ENCODE assay signal across 16 cellular contexts in genomic region chr15:52438047-52438446, GRCh38.
DNase-seq lines count a peak whose midpoint lies in the region; ATAC-seq, FAIRE-seq and TF ChIP-seq lines count a peak whose summit lies in the region.
"Had no signal": no experiment of that assay in that cellular context is flagged by ENCODE, and none has a peak within 500 bp of the region (broad histone marks: within the 10 kb centered on the region; RNA-seq: fewer than 3 reads in every experiment).

No MANE protein-coding gene starts in this region.

- CTCF ChIA-PET in endothelial cell of umbilical vein (lab: Charles Lee): interaction anchor here (1.3 kb wide), 1 partner anchor 16 kb away, joined by 3 read pairs; no protein-coding TSS in a partner anchor

- H3K27me3 ChIP-seq in endothelial cell of umbilical vein (ENCODE audit: control insufficient read depth in 2 of 2, insufficient read depth in 2 of 2, low read length in 2 of 2) (no peaks in the 10 kb centered on the region), parathyroid adenoma (ENCODE audit: control insufficient read depth, insufficient read depth, low read length) (no peaks in the 10 kb centered on the region), trophoblast cell (ENCODE audit: insufficient read depth, low read length) (no peaks in the 10 kb centered on the region)
- H3K27me3 ChIP-seq: esophagus squamous epithelium, suprapubic skin had no signal

- H3K14ac ChIP-seq in trophoblast cell (ENCODE audit: low read length): no peak overlapping the region

- no TSS peak for BruUV-seq in endothelial cell of umbilical vein (replicated peaks; lab: Mats Ljungman, UMichigan)

- H4K12ac ChIP-seq in trophoblast cell (ENCODE audit: low read depth, low read length): no peak overlapping the region

- no peak overlapping the region for H2BK120ac ChIP-seq in trophoblast cell (ENCODE audit: insufficient read depth, low read length, poor library complexity)

- H2AFZ ChIP-seq in endothelial cell of umbilical vein (ENCODE audit: low read depth, low read length): no peak overlapping the region
- no peak overlapping the region for H2AFZ ChIP-seq in parathyroid adenoma
- H2AFZ ChIP-seq in trophoblast cell (ENCODE audit: insufficient read depth, low read length, poor library complexity): no peak overlapping the region

- FAIRE-seq in endothelial cell of umbilical vein (lab: Jason Lieb, UNC): no peak

- H3K4me3 ChIP-seq in endothelial cell of umbilical vein (replicated peaks in 1 of 3; ENCODE audit: insufficient read depth in 1 of 3, low read depth in 1 of 3, low read length in 3 of 3) (no peak overlapping the region), parathyroid adenoma (ENCODE audit: low read depth, low read length) (no peak overlapping the region), trophoblast cell (ENCODE audit: low read depth, low read length) (no peak overlapping the region)
- H3K4me3 ChIP-seq: esophagus squamous epithelium, suprapubic skin had no signal

- H3K79me2 ChIP-seq in endothelial cell of umbilical vein (ENCODE audit: control insufficient read depth, insufficient read depth, low read length) (peaks cover 64% of the 10 kb centered on the region), parathyroid adenoma (peaks cover 2% of the 10 kb centered on the region), trophoblast cell (ENCODE audit: control insufficient read depth, insufficient read depth, low read length, poor library complexity) (no peaks in the 10 kb centered on the region)

- H3K4ac ChIP-seq in trophoblast cell (ENCODE audit: low read depth, low read length): no peak overlapping the region

- no peak for TF ChIP-seq POLR2A in endothelial cell of umbilical vein (IDR thresholded peaks at IDR 0.05; ENCODE audit: low read depth, low read length)

- ATAC-seq in HG02610 (IDR thresholded peaks at IDR 0.05; ENCODE audit: unreplicated experiment) (peak; percentile 65), HG02981 (IDR thresholded peaks at IDR 0.05; ENCODE audit: unreplicated experiment) (no peak)
- ATAC-seq: sciatic nerve, T-cell had no signal

- no peak overlapping the region for H3K23ac ChIP-seq in trophoblast cell (ENCODE audit: low read length)

- H4K20me1 ChIP-seq in endothelial cell of umbilical vein (replicated peaks; ENCODE audit: control insufficient read depth, extremely low read depth, insufficient read depth, low read length): peaks cover 2% of the 10 kb centered on the region

- H3K9me3 ChIP-seq in endothelial cell of umbilical vein (replicated peaks; ENCODE audit: control insufficient read depth, insufficient read depth, low read length) (no peaks in the 10 kb centered on the region), parathyroid adenoma (ENCODE audit: control insufficient read depth, low read length) (no peaks in the 10 kb centered on the region), trophoblast cell (ENCODE audit: insufficient read depth, low read depth, low read length) (no peaks in the 10 kb centered on the region)
- H3K9me3 ChIP-seq: esophagus squamous epithelium, suprapubic skin had no signal

- no peak overlapping the region for H2BK12ac ChIP-seq in trophoblast cell (ENCODE audit: low read length)

- H3K4me2 ChIP-seq in endothelial cell of umbilical vein (ENCODE audit: insufficient read depth, low read length) (no peak overlapping the region), parathyroid adenoma (ENCODE audit: low read length) (peak overlapping the region; percentile 43), trophoblast cell (ENCODE audit: low read length) (no peak overlapping the region)

- no peaks in the 10 kb centered on the region for H3K79me1 ChIP-seq in trophoblast cell (ENCODE audit: low read length)

- intact Hi-C loops in endothelial cell of umbilical vein (cut with micrococcal nuclease): no loop called here

- no peak overlapping the region for H4K91ac ChIP-seq in trophoblast cell (ENCODE audit: low read depth, low read length)

- no peak for TF ChIP-seq CTCF in endothelial cell of umbilical vein (IDR thresholded peaks at IDR 0.05; ENCODE audit: extremely low read depth in 1 of 2, insufficient read depth in 1 of 2, low read depth in 1 of 2, low read length in 2 of 2)
- TF ChIP-seq CTCF in parathyroid adenoma (IDR thresholded peaks at IDR 0.05): no peak

- no peaks in the 10 kb centered on the region for H3K36me3 ChIP-seq in endothelial cell of umbilical vein (ENCODE audit: control insufficient read depth in 2 of 2, extremely low read depth in 1 of 2, insufficient read depth in 2 of 2, low read length in 2 of 2)
- no peaks in the 10 kb centered on the region for H3K36me3 ChIP-seq in parathyroid adenoma (ENCODE audit: control insufficient read depth, insufficient read depth, low read length)
- no peaks in the 10 kb centered on the region for H3K36me3 ChIP-seq in trophoblast cell (ENCODE audit: control insufficient read depth in 1 of 2, insufficient read depth in 2 of 2, low read length in 2 of 2)
- H3K36me3 ChIP-seq: esophagus squamous epithelium, suprapubic skin had no signal

- no peak overlapping the region for H3K18ac ChIP-seq in trophoblast cell (ENCODE audit: low read length)

- DNase-seq in endothelial cell of umbilical vein (ENCODE audit: low read depth, low spot score) (peak; percentile 17), trophoblast cell (no peak), RPMI8226 (no peak)
- no peak for DNase-seq in stimulated activated CD4-positive, alpha-beta T cell treated with anti-CD3 and anti-CD28 coated beads, Interleukin-4, amount 100 ng/mL, for 24 hours
- DNase-seq: activated naive CD4-positive, alpha-beta T cell; central memory CD4-positive, alpha-beta T cell; esophagus squamous epithelium; NCI-H146; NCI-H774; T-cell had no signal

- WGBS in trophoblast cell (ENCODE audit: extremely low coverage, insufficient coverage, insufficient read length): no CpG with 5 or more reads among the region's 4 CpGs

- no peaks in the 10 kb centered on the region for H3K9me1 ChIP-seq in endothelial cell of umbilical vein (replicated peaks; ENCODE audit: control insufficient read depth, extremely low read depth, insufficient read depth, low read length)

- H2BK5ac ChIP-seq in trophoblast cell (ENCODE audit: low read depth, low read length, poor library complexity): no peak overlapping the region

- H3K9ac ChIP-seq in endothelial cell of umbilical vein (replicated peaks; ENCODE audit: extremely low read depth, insufficient read depth, low read length) (no peak overlapping the region), parathyroid adenoma (no peak overlapping the region), trophoblast cell (ENCODE audit: low read length) (no peak overlapping the region)

- dilution Hi-C loops in endothelial cell of umbilical vein (cut with MboI; ENCODE audit: extremely low pct_ligation_motif_present, low sequenced_read_pairs): no loop called here

- H3K4me1 ChIP-seq in endothelial cell of umbilical vein (ENCODE audit: control insufficient read depth, extremely low read depth, insufficient read depth, low read length): no peaks in the 10 kb centered on the region
- peaks cover 12% of the 10 kb centered on the region for H3K4me1 ChIP-seq in parathyroid adenoma
- H3K4me1 ChIP-seq in trophoblast cell (ENCODE audit: control insufficient read depth in 1 of 2, insufficient read depth in 2 of 2, low read length in 2 of 2): no peaks in the 10 kb centered on the region

- H2AK5ac ChIP-seq in trophoblast cell (ENCODE audit: low read length): no peak overlapping the region

- H4K8ac ChIP-seq in trophoblast cell (ENCODE audit: low read depth, low read length): no peak overlapping the region

- H3K27ac ChIP-seq in endothelial cell of umbilical vein (ENCODE audit: insufficient read depth, low read depth, low read length): no peak overlapping the region
- H3K27ac ChIP-seq in parathyroid adenoma: peak overlapping the region; percentile 75
- no peak overlapping the region for H3K27ac ChIP-seq in trophoblast cell (ENCODE audit: low read depth, low read length)
- H3K27ac ChIP-seq: esophagus squamous epithelium, suprapubic skin had no signal

- POLR2A ChIA-PET in endothelial cell of umbilical vein (lab: Charles Lee): no interaction called here

TF ChIP-seq in PFSK-1, 5 proteins besides CTCF, POLR2A, EP300 and RAD21 (continues in another document):
- TF ChIP-seq FOXP2 (optimal IDR thresholded peaks at IDR 0.05; ENCODE audit: borderline replicate concordance, extremely low read depth, extremely low read length, insufficient read depth): peak; percentile 59
- no peak for TF ChIP-seq TAF1 (IDR thresholded peaks at IDR 0.05; ENCODE audit: borderline replicate concordance, insufficient read depth, low read length)

TF ChIP-seq in endothelial cell of umbilical vein, 7 proteins besides CTCF, POLR2A, EP300 and RAD21:
- TF ChIP-seq EZH2 (IDR thresholded peaks at IDR 0.05; ENCODE audit: borderline replicate concordance, low read depth, low read length, severe bottlenecking): no peak
- no peak for TF ChIP-seq MAX (IDR thresholded peaks at IDR 0.05; ENCODE audit: insufficient read depth, insufficient read length)
- TF ChIP-seq POLR2AphosphoS5 (IDR thresholded peaks at IDR 0.05; ENCODE audit: insufficient read depth, low read depth, low read length): no peak
- TF ChIP-seq GATA2 (IDR thresholded peaks at IDR 0.05; ENCODE audit: insufficient read depth, insufficient read length, low read depth, low read length): no peak
- no peak for TF ChIP-seq MYC (IDR thresholded peaks at IDR 0.05; ENCODE audit: low read depth, low read length)
- TF ChIP-seq FOS (IDR thresholded peaks at IDR 0.05; ENCODE audit: borderline replicate concordance, insufficient read depth, low read length): no peak
- TF ChIP-seq JUN (IDR thresholded peaks at IDR 0.05; ENCODE audit: borderline replicate concordance, insufficient read depth, insufficient read length, low read depth): no peak
